Comparison of ENCODE assay signal across 8 cellular contexts in the genomic region with DNA sequence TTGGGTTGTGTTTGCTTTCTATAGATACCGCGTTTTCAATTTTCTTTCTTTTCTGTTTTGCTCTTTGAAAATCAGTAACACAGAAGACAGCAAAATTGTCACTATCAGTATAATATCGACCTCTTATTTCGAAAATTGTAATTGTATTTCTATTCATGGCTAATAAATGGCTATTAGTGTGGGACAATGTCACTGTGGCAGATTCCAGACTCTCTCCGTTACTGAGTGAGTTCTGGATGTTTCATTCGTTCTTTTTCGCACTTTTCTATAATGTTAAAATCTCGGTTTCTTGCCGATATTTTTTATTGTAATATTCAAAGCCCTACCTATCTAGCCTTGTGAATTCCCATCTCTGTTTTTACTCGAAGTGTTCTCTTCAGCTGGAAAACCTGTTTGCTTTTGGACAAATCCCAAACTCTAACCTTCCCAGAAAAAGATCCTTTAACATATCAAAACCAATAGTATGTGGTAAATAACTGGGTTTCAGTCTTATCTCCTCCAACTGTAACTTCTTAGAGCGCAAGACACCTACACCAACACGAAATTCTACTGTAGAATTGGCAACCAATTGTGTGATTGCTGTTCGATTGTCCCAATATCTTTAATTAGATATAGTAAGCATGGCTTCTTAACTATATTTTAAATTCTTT. TPM values are rescaled to one million over a fixed set of nuclear protein-coding genes. Genes with fewer than 3 reads are reported as not detected.
A peak's percentile ranks its signal among the peaks of the same experiment; 100 is the strongest.
DNase-seq lines count a peak whose midpoint lies in the region; ATAC-seq, FAIRE-seq and TF ChIP-seq lines count a peak whose summit lies in the region.

No MANE protein-coding gene starts in this region.

- POLR2A ChIA-PET in GM10248 (lab: Yijun Ruan, JAX), result interaction anchor here (0.7 kb wide), 2 partner anchors 207 to 520 kb away, joined by 3 to 4 read pairs; no protein-coding TSS in a partner anchor

- peak; percentile 5 for ATAC-seq in GM21528 (IDR thresholded peaks at IDR 0.05; ENCODE audit: low FRiP score, unreplicated experiment)

- H4K20me1 ChIP-seq in BLaER1 treated with 17β-estradiol and CSF1 and Interleukin-3, amounts not matched to agents 10 nM and 100 nM, result peaks cover 0 to 30% (median 7%) of the 10 kb centered on the region in 11 experiments; a peak in 8 of 22 replicates

- H3K4me2 ChIP-seq in BLaER1 treated with 17β-estradiol and CSF1 and Interleukin-3, amounts not matched to agents 10 nM and 100 nM, result peak overlapping the region; percentile 79 to 99 (median 94)

- CTCF ChIA-PET in GM10248 (lab: Yijun Ruan, JAX), result interaction anchor here (0.7 to 6.5 kb wide), 20 partner anchors 9 to 520 kb away, joined by 3 to 31 read pairs (median 4); no protein-coding TSS in a partner anchor

- H3K27ac ChIP-seq in BLaER1 treated with 17β-estradiol and CSF1 and Interleukin-3, amounts not matched to agents 10 nM and 100 nM, result peak overlapping the region in 2 of 11 experiments; percentile 7 to 16; a peak in 4 of 22 replicates
- peak overlapping the region; percentile 89 for H3K27ac ChIP-seq in VCaP
- H3K27ac ChIP-seq in right atrium auricular region, result peak overlapping the region; percentile 95
- peak overlapping the region; percentile 34 to 57 for H3K27ac ChIP-seq in small intestine (ENCODE audit: low read depth in 1 of 2, low read length in 1 of 2)

- peak overlapping the region; percentile 66 to 83 (median 74) for H3K4me3 ChIP-seq in BLaER1 treated with 17β-estradiol and CSF1 and Interleukin-3, amounts not matched to agents 10 nM and 100 nM
- H3K4me3 ChIP-seq in right atrium auricular region, result peak overlapping the region; percentile 69 to 76
- H3K4me3 ChIP-seq in small intestine (ENCODE audit: low read depth in 1 of 2, low read length in 2 of 2), result peak overlapping the region; percentile 10 to 54

- TF ChIP-seq CTCF in VCaP (conservative IDR thresholded peaks at IDR 0.05), result peak; percentile 51
- TF ChIP-seq CTCF in right atrium auricular region (IDR thresholded peaks at IDR 0.05), result peak in 1 of 2 donors; percentile 9
- no peak for TF ChIP-seq CTCF in GM10248 (IDR thresholded peaks at IDR 0.05; ENCODE audit: control extremely low read depth, extremely low read depth, low read depth, missing control alignments)

- peak overlapping the region; percentile 27 to 86 (median 69); a peak in 21 of 22 replicates for H3K9ac ChIP-seq in BLaER1 treated with 17β-estradiol and CSF1 and Interleukin-3, amounts not matched to agents 10 nM and 100 nM

- 0 to 1% (median 1%) methylated on average over 13 of the region's 13 CpGs for WGBS in small intestine, 3 donors

- H3K4me1 ChIP-seq in BLaER1 treated with 17β-estradiol and CSF1 and Interleukin-3, amounts not matched to agents 10 nM and 100 nM, result peaks cover 29 to 51% (median 44%) of the 10 kb centered on the region in 10 experiments
- peaks cover 0 to 12% of the 10 kb centered on the region in 2 donors for H3K4me1 ChIP-seq in right atrium auricular region
- no peaks in the 10 kb centered on the region for H3K4me1 ChIP-seq in small intestine (ENCODE audit: control insufficient read depth in 2 of 2, insufficient read depth in 1 of 2, low read depth in 1 of 2, low read length in 1 of 2)

- FAIRE-seq in small intestine (lab: Jason Lieb, UNC), result no peak

- H3K27me3 ChIP-seq in BLaER1 treated with 17β-estradiol and CSF1 and Interleukin-3, amounts not matched to agents 10 nM and 100 nM, result peaks cover 34 to 53% (median 37%) of the 10 kb centered on the region in 11 experiments
- H3K27me3 ChIP-seq in right atrium auricular region, result no peaks in the 10 kb centered on the region
- no peaks in the 10 kb centered on the region for H3K27me3 ChIP-seq in small intestine (ENCODE audit: control insufficient read depth in 2 of 2, insufficient read depth in 2 of 2, low read length in 2 of 2)

- no peaks in the 10 kb centered on the region for H3K36me3 ChIP-seq in BLaER1 treated with 17β-estradiol and CSF1 and Interleukin-3, amounts not matched to agents 10 nM and 100 nM
- H3K36me3 ChIP-seq in right atrium auricular region (no peaks in the 10 kb centered on the region), small intestine (ENCODE audit: control insufficient read depth in 2 of 2, insufficient read depth in 2 of 2, low read length in 2 of 2) (no peaks in the 10 kb centered on the region)

- DNase-seq in right atrium auricular region (ENCODE audit: low spot score) (no peak), small intestine (no peak), islet precursor cell (no peak), ACHN (no peak), GM10248 (ENCODE audit: extremely low spot score) (no peak)

- no peaks in the 10 kb centered on the region for H3K9me3 ChIP-seq in BLaER1 treated with 17β-estradiol and CSF1 and Interleukin-3, amounts not matched to agents 10 nM and 100 nM (replicated peaks in 1 of 11)
- H3K9me3 ChIP-seq in right atrium auricular region (no peaks in the 10 kb centered on the region), small intestine (ENCODE audit: control insufficient read depth, low read depth) (no peaks in the 10 kb centered on the region)

- in situ Hi-C loops in ACHN (cut with HindIII; ENCODE audit: low pct_ligation_motif_present, low pct_unique_long_range_greater_than_20kb, low sequenced_read_pairs), result no loop called here

RNA-seq across cellular contexts. Expression of gene MPZL1, which starts 6.0 kb away (rescaled TPM):
- 10 to 100 TPM; 22.4 to 52.0 TPM for total RNA-seq in right atrium auricular region
- 10 to 100 TPM in 1 of 3 donors, 1 to 10 TPM in 2; 8.1 to 54.1 (median 8.6) TPM for polyA plus RNA-seq in small intestine
